In the genomic region with DNA sequence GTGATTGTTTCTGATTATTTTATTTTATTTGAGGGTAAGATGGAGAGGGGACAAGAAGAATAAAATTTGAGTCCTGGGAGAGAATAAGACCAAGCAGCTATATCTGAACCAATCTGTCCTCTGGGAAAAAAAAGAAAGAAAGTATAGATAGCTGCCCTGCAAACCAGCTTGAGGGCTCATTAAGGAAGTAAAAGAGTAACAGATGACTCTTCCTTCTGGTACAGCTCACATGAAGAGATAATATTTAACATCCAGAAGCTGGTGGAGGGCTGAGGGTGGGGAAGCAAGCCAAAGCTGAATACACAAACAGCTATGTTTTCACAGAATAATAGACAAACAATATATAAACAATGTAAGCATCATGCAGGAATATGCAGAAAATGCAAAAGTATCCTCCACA, we compare ENCODE assay signal across 24 cellular contexts. TPM values are rescaled to one million over a fixed set of nuclear protein-coding genes. Genes with fewer than 3 reads are reported as not detected.
"Had no signal": no experiment of that assay in that cellular context is flagged by ENCODE, and none has a peak within 500 bp of the region (broad histone marks: within the 10 kb centered on the region; RNA-seq: fewer than 3 reads in every experiment).

No MANE protein-coding gene starts in this region.

- H3K27me3 ChIP-seq: body of pancreas, cardiac muscle cell, neutrophil, sigmoid colon, stomach, suprapubic skin, tibial nerve had no signal

- DNase-seq: activated CD4-positive, alpha-beta memory T cell treated with anti-CD3 and anti-CD28 coated beads, Interleukin-2, amount 10 ng/mL, durations not matched to agents 7 days and 5 days; activated CD4-positive, alpha-beta T cell treated with anti-CD3 and anti-CD28 coated beads, Interleukin-2, amount 10 ng/mL, durations not matched to agents 24 days and 14 days; activated effector memory CD4-positive, alpha-beta T cell treated with anti-CD3 and anti-CD28 coated beads, Interleukin-2, amount 50 U/mL, for 16 hours; activated naive CD4-positive, alpha-beta T cell treated with anti-CD3 and anti-CD28 coated beads, Interleukin-2, amount 50 U/mL, for 16 hours; activated naive CD8-positive, alpha-beta T cell treated with anti-CD3 and anti-CD28 coated beads, Interleukin-2, amount 50 U/mL, for 24 hours; body of pancreas; kidney; left ventricle myocardium inferior; midbrain; sigmoid colon; stimulated activated CD4-positive, alpha-beta T cell treated with anti-CD3 and anti-CD28 coated beads, Interleukin-15, amount 100 ng/mL, for 24 hours; stomach had no signal

- H3K27ac ChIP-seq: body of pancreas, cardiac muscle cell, epithelial cell of prostate, left ventricle myocardium inferior, neutrophil, parathyroid adenoma, sigmoid colon, stomach, suprapubic skin, tibial nerve, VCaP had no signal

- FAIRE-seq: urothelium cell line had no signal

- H3K36me3 ChIP-seq: cardiac muscle cell, left ventricle myocardium inferior, neutrophil, sigmoid colon, stomach, suprapubic skin, tibial nerve had no signal

- ATAC-seq: activated CD4-positive, CD25-positive, alpha-beta regulatory T cell treated with anti-CD3 and anti-CD28 coated beads, Interleukin-2, amount 50 U/mL, for 24 hours; activated naive CD8-positive, alpha-beta T cell treated with anti-CD3 and anti-CD28 coated beads, Interleukin-2, amount 50 U/mL, for 24 hours; body of pancreas; natural killer cell treated with Interleukin-12 subunit alpha and Interleukin-12 subunit beta and Interleukin-15 and Interleukin-18, amount 100 ng/mL, for 72 hours; stimulated activated memory B cell treated with anti-CD40 and anti-IgM and Interleukin-4, amounts not matched to agents 10 μg/mL and 1 μg/mL and 100 μg/mL, for 72 hours had no signal

- H3K4me1 ChIP-seq: parathyroid adenoma, sigmoid colon, tibial nerve had no signal

- H3K4me3 ChIP-seq: body of pancreas, cardiac muscle cell, left ventricle myocardium inferior, sigmoid colon, smooth muscle cell, stomach, suprapubic skin, tibial nerve had no signal

- H3K9me3 ChIP-seq: body of pancreas, left ventricle myocardium inferior, neutrophil, sigmoid colon, suprapubic skin had no signal

RNA-seq across cellular contexts. Expression of gene RASAL2, which starts 47.0 kb away (rescaled TPM):
- total RNA-seq: activated CD4-positive, alpha-beta memory T cell treated with anti-CD3 and anti-CD28 coated beads, Interleukin-2, amount 10 ng/mL, durations not matched to agents 7 days and 5 days; activated CD4-positive, alpha-beta T cell treated with anti-CD3 and anti-CD28 coated beads, Interleukin-2, amount 10 ng/mL, durations not matched to agents 24 days and 14 days; natural killer cell treated with Interleukin-12 subunit alpha and Interleukin-12 subunit beta and Interleukin-15 and Interleukin-18, amount 100 ng/mL, for 72 hours had no signal
